ENCODE assay signal across 8 cellular contexts in genomic region chr20:53594068-53595017, GRCh38. TPM values are rescaled to one million over a fixed set of nuclear protein-coding genes. Genes with fewer than 3 reads are reported as not detected.
A peak's percentile ranks its signal among the peaks of the same experiment; 100 is the strongest.
DNase-seq lines count a peak whose midpoint lies in the region; ATAC-seq, FAIRE-seq and TF ChIP-seq lines count a peak whose summit lies in the region.

No MANE protein-coding gene starts in this region.

- intact Hi-C loops in colonic mucosa (cut with DNase I) (loop anchor here (10.0 kb wide), 1 partner anchor 50 kb away; no protein-coding TSS in a partner anchor), HepG2 (cut with micrococcal nuclease; ENCODE audit: unreplicated experiment) (loop anchor here (1.0 to 5.0 kb wide), 4 partner anchors 15 to 275 kb away; no protein-coding TSS in a partner anchor)

- H3K9me3 ChIP-seq in colonic mucosa: no peaks in the 10 kb centered on the region
- H3K9me3 ChIP-seq in HepG2 (ENCODE audit: low read length): no peaks in the 10 kb centered on the region

- no peak for TF ChIP-seq CTCF in colonic mucosa (IDR thresholded peaks at IDR 0.05)
- peak; percentile 88 for TF ChIP-seq CTCF in HepG2 (CRISPR knock-in tag; IDR thresholded peaks at IDR 0.05)

- DNase-seq in AG20443 (ENCODE audit: low spot score) (peak; percentile 93), NCI-H460 (ENCODE audit: extremely low read depth, low read depth) (peak; percentile 91), colonic mucosa (peak; percentile 98), HepG2 (ENCODE audit: low spot score) (peak; percentile 89)
- peak; percentile 97 to 98 for DNase-seq in activated CD4-positive, alpha-beta T cell treated with anti-CD3 and anti-CD28 coated beads for 4 hours
- DNase-seq in stimulated activated CD4-positive, alpha-beta T cell treated with anti-CD3 and anti-CD28 coated beads, Interleukin-2, amount 100 ng/mL, for 48 hours: peak; percentile 96 to 99

- H3K27me3 ChIP-seq in colonic mucosa (no peaks in the 10 kb centered on the region), HepG2 (ENCODE audit: control insufficient read depth in 1 of 2, insufficient read depth in 2 of 2, low read length in 2 of 2) (no peaks in the 10 kb centered on the region; a peak in 1 of 5 replicates)

- TF ChIP-seq EP300 in HepG2 (IDR thresholded peaks at IDR 0.05; ENCODE audit: low read depth in 2 of 2, low read length in 2 of 2) (peak in 1 of 2 experiments; percentile 14; a peak in 1 of 4 replicates), HepG2 (CRISPR knock-in tag; IDR thresholded peaks at IDR 0.05; ENCODE audit: borderline replicate concordance) (no peak)

- no peaks in the 10 kb centered on the region for H3K36me3 ChIP-seq in colonic mucosa
- H3K36me3 ChIP-seq in HepG2 (replicated peaks in 1 of 2; ENCODE audit: control insufficient read depth in 1 of 2, insufficient read depth in 2 of 2, low read length in 2 of 2): no peaks in the 10 kb centered on the region

- POLR2A ChIA-PET in HepG2 (lab: Yijun Ruan, JAX): interaction anchor here (0.6 to 9.2 kb wide), 43 partner anchors 8 to 555 kb away, joined by 3 to 164 read pairs (median 5); no protein-coding TSS in a partner anchor

- peak overlapping the region; percentile 56 for H3K4me3 ChIP-seq in colonic mucosa
- H3K4me3 ChIP-seq in HepG2 (replicated peaks in 1 of 3; ENCODE audit: insufficient read depth in 1 of 3, low read depth in 2 of 3, low read length in 3 of 3): peak overlapping the region; percentile 89 to 98 (median 90)

- H3K4me1 ChIP-seq in colonic mucosa (no peaks in the 10 kb centered on the region), HepG2 (ENCODE audit: insufficient read depth, low read length) (peaks cover 43% of the 10 kb centered on the region)

- H4K20me1 ChIP-seq in HepG2 (ENCODE audit: insufficient read depth, low read length): no peaks in the 10 kb centered on the region; the same call in 1 of the 2 replicates

- H3K27ac ChIP-seq in colonic mucosa (peak overlapping the region; percentile 92), HepG2 (ENCODE audit: extremely low read length, insufficient read depth, low read length) (peak overlapping the region; percentile 87)

- peak overlapping the region; percentile 99 for H3K4me2 ChIP-seq in HepG2 (ENCODE audit: low read depth, low read length)

- FAIRE-seq in HepG2 (lab: Jason Lieb, UNC): no peak

- in situ Hi-C loops in HepG2 (cut with HindIII; ENCODE audit: extremely low pct_ligation_motif_present, low pct_unique_long_range_greater_than_20kb): no loop called here

- H3K9ac ChIP-seq in colonic mucosa (ENCODE audit: low read depth in 2 of 2, low read length in 2 of 2) (peak overlapping the region; percentile 12 to 87), HepG2 (ENCODE audit: insufficient read depth, low read depth, low read length) (peak overlapping the region; percentile 89)

- under 1% methylated on average over 52 of the region's 110 CpGs for WGBS in HepG2 (ENCODE audit: low lambda C conversion rate)

- no TSS peak for BruUV-seq in HepG2 (replicated peaks; lab: Mats Ljungman, UMichigan)

- TF ChIP-seq RAD21 in HepG2 (CRISPR knock-in tag; IDR thresholded peaks at IDR 0.05): peak; percentile 91

- ATAC-seq in GM19043 (IDR thresholded peaks at IDR 0.05; ENCODE audit: low read depth, unreplicated experiment) (peak; percentile 61), HG03378 (IDR thresholded peaks at IDR 0.05; ENCODE audit: unreplicated experiment) (peak; percentile 48), HepG2 (peak; percentile 88)

- H3K79me2 ChIP-seq in HepG2 (ENCODE audit: insufficient read depth, low read length): peaks cover 44% of the 10 kb centered on the region

- TF ChIP-seq POLR2A in HepG2 (IDR thresholded peaks at IDR 0.05; ENCODE audit: insufficient read depth in 1 of 2, low read depth in 2 of 2, low read length in 2 of 2): peak; percentile 52 to 60

- no peak overlapping the region for H2AFZ ChIP-seq in HepG2 (ENCODE audit: low read length)

- CTCF ChIA-PET in HepG2 (lab: Yijun Ruan, JAX; ENCODE audit: low intra/inter-chr PET ratio, low total read pairs): interaction anchor here (2.5 kb wide), 1 partner anchor 15 kb away, joined by 18 read pairs; no protein-coding TSS in a partner anchor

TF ChIP-seq in HepG2, 621 proteins besides CTCF, POLR2A, EP300 and RAD21 (continues in another document):
- TF ChIP-seq MYC (CRISPR knock-in tag; IDR thresholded peaks at IDR 0.05; ENCODE audit: borderline replicate concordance) (peak; percentile 42; the same call in 1 of the 2 replicates), ZNF558 (CRISPR knock-in tag; IDR thresholded peaks at IDR 0.05; ENCODE audit: borderline replicate concordance) (peak; percentile 86; the same call in 1 of the 2 replicates), ZNF451 (CRISPR knock-in tag; IDR thresholded peaks at IDR 0.05) (peak; percentile 42; the same call in 1 of the 2 replicates), CBX2 (IDR thresholded peaks at IDR 0.05; ENCODE audit: low read depth, low read length) (no peak), CBX2 (CRISPR knock-in tag; IDR thresholded peaks at IDR 0.05; ENCODE audit: low read depth) (no peak), EHMT2 (IDR thresholded peaks at IDR 0.05; ENCODE audit: borderline replicate concordance, low read depth, low read length) (no peak), HES4 (CRISPR knock-in tag; IDR thresholded peaks at IDR 0.05; ENCODE audit: borderline replicate concordance) (no peak), NR1H2 (CRISPR knock-in tag; IDR thresholded peaks at IDR 0.05; ENCODE audit: borderline replicate concordance, low read depth) (no peak), RFXAP (CRISPR knock-in tag; IDR thresholded peaks at IDR 0.05; ENCODE audit: borderline replicate concordance) (0 out of 2 replicates have a peak, but pooled peaks have one; percentile 23), IRF2 (CRISPR knock-in tag; IDR thresholded peaks at IDR 0.05) (peak; percentile 59; the same call in 1 of the 2 replicates), AHR (CRISPR knock-in tag; IDR thresholded peaks at IDR 0.05) (no peak), PHF5A (CRISPR knock-in tag; IDR thresholded peaks at IDR 0.05; ENCODE audit: low read depth, unreplicated experiment) (peak; percentile 40), KMT2A (CRISPR knock-in tag; IDR thresholded peaks at IDR 0.05) (peak; percentile 3; the same call in 1 of the 2 replicates), ZNF564 (CRISPR knock-in tag; IDR thresholded peaks at IDR 0.05) (peak; percentile 63), PITX1 (CRISPR knock-in tag; IDR thresholded peaks at IDR 0.05) (no peak; the same call in 1 of the 2 replicates), AGO2 (optimal IDR thresholded peaks at IDR 0.05; ENCODE audit: low read depth, low read length) (peak; percentile 29), ZNF18 (CRISPR knock-in tag; IDR thresholded peaks at IDR 0.05; ENCODE audit: insufficient replicate concordance) (peak; percentile 76), SP1 (IDR thresholded peaks at IDR 0.05) (no peak), SP1 (CRISPR knock-in tag; IDR thresholded peaks at IDR 0.05) (peak; percentile 73; the same call in 1 of the 2 replicates), GATAD2A (CRISPR knock-in tag; IDR thresholded peaks at IDR 0.05) (peak; percentile 77)
- TF ChIP-seq, protein P1, sequence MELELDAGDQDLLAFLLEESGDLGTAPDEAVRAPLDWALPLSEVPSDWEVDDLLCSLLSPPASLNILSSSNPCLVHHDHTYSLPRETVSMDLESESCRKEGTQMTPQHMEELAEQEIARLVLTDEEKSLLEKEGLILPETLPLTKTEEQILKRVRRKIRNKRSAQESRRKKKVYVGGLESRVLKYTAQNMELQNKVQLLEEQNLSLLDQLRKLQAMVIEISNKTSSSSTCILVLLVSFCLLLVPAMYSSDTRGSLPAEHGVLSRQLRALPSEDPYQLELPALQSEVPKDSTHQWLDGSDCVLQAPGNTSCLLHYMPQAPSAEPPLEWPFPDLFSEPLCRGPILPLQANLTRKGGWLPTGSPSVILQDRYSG (CRISPR knock-in tag; IDR thresholded peaks at IDR 0.05): no peak

RNA-seq across cellular contexts. Expression of gene ZNF217, which starts 0.7 kb away (rescaled TPM):
- total RNA-seq in NCI-H460 (2014; rRNA removed; shearing (Covaris generic)): 18.7 and 22.1 TPM in 2 replicates
- 4.7 and 4.8 TPM in 2 replicates for polyA plus RNA-seq in NCI-H460 (2014; cell fraction: nucleus; rRNA removed)
- 10 to 100 TPM; 45.7 to 73.0 TPM for total RNA-seq in colonic mucosa
- 29.8 and 65.0 TPM in 2 replicates for total RNA-seq in HepG2 (2016; rRNA removed; fragmentation: Illumina TruSeq; extraction: Trizol)
- total RNA-seq in HepG2 (2016; cell fraction: cytosol; rRNA removed; fragmentation: Illumina TruSeq; extraction: Trizol; ENCODE audit: low read depth): 3.8 and 3.9 TPM in 2 replicates
- 30.1 and 52.5 TPM in 2 replicates for total RNA-seq in HepG2 (2016; cell fraction: insoluble cytoplasmic fraction; rRNA removed; fragmentation: Illumina TruSeq; extraction: Trizol)
- total RNA-seq in HepG2 (2016; cell fraction: membrane; rRNA removed; fragmentation: Illumina TruSeq; extraction: Trizol): 17.5 and 18.9 TPM in 2 replicates
- total RNA-seq in HepG2 (2016; cell fraction: nucleus; rRNA removed; fragmentation: Illumina TruSeq; extraction: Trizol): 46.4 and 49.3 TPM in 2 replicates
- polyA plus RNA-seq in HepG2 (2011; rRNA removed): 22.3 and 23.7 TPM in 2 replicates
- polyA plus RNA-seq in HepG2 (2011; cell fraction: cytosol; rRNA removed): 16.1 and 20.6 TPM in 2 replicates
- polyA plus RNA-seq in HepG2 (2011; cell fraction: nucleus; rRNA removed): 28.1 and 34.2 TPM in 2 replicates
- 30.6 and 41.2 TPM in 2 replicates for polyA plus RNA-seq in HepG2 (2012)
- 0.85 and 1.1 TPM in 2 replicates for polyA plus RNA-seq in HepG2 (2016; cell fraction: cytosol; fragmentation: Illumina TruSeq; extraction: Trizol; ENCODE audit: low read depth)
- polyA plus RNA-seq in HepG2 (2016; cell fraction: insoluble cytoplasmic fraction; fragmentation: Illumina TruSeq; extraction: Trizol; ENCODE audit: low read depth): 50.4 and 54.5 TPM in 2 replicates
- polyA plus RNA-seq in HepG2 (2016; cell fraction: membrane; fragmentation: Illumina TruSeq; extraction: Trizol; ENCODE audit: low read depth): 5.7 and 6.3 TPM in 2 replicates
- polyA plus RNA-seq in HepG2 (2016; cell fraction: nucleus; fragmentation: Illumina TruSeq; extraction: Trizol; ENCODE audit: insufficient read depth, low read depth): 66.7 and 71.5 TPM in 2 replicates
- polyA minus RNA-seq in HepG2 (2011; rRNA and poly(A)+ RNA removed; ENCODE audit: low replicate concordance): 13.5 and 82.3 TPM in 2 replicates
- 62.7 and 65.9 TPM in 2 replicates for polyA minus RNA-seq in HepG2 (2011; cell fraction: cytosol; rRNA and poly(A)+ RNA removed)
- polyA minus RNA-seq in HepG2 (2011; cell fraction: nucleus; rRNA and poly(A)+ RNA removed): 63.2 and 86.3 TPM in 2 replicates

Comparison
In these comparisons a context has a peak if more than half of its experiments do, and no peak if none do; other contexts are left out.
1. Peak in every context shown above with its lines: DNase-seq, ATAC-seq, H3K4me3 ChIP-seq and H3K27ac ChIP-seq.